Comparison of ENCODE assay signal across 1 cellular context in genomic region chr15:57333487-57333886, GRCh38.
TF ChIP-seq lines count a peak whose summit lies in the region.

No MANE protein-coding gene starts in this region.

TF ChIP-seq in HCT116, 20 proteins besides CTCF, POLR2A, EP300 and RAD21 (continued from another document):
- TF ChIP-seq ZBTB33 (IDR thresholded peaks at IDR 0.05; ENCODE audit: extremely low read depth, insufficient replicate concordance, low read length) = no peak
- TF ChIP-seq EZH2 (IDR thresholded peaks at IDR 0.05) = no peak
- no peak for TF ChIP-seq SRF (IDR thresholded peaks at IDR 0.05; ENCODE audit: low read depth)
- TF ChIP-seq FOSL1 (IDR thresholded peaks at IDR 0.05; ENCODE audit: low read depth) = no peak
- no peak for TF ChIP-seq MAX (IDR thresholded peaks at IDR 0.05)
- no peak for TF ChIP-seq JUND (IDR thresholded peaks at IDR 0.05)
- no peak for TF ChIP-seq YY1 (IDR thresholded peaks at IDR 0.05; ENCODE audit: extremely low read depth, insufficient replicate concordance, low read depth, low read length)
